In the genomic region with DNA sequence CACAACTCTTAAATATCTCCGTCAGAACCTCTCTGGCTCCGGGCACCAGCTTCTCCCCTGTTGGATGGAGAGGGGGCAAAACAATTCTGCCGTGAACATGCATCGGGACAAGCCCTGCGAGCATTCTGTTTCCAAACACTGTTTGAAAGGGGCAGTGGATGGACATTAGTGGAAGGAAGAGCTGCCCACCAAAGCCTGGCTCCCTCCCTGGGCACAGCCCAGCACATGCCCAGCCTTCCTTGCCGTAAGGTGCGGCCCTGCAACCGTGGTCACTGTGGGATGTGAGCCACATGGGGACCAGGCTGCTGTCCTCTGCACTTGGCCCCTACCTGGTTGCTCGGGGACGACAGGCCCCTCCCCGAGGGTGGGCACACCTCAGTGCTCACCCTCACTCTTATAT, we compare ENCODE assay signal across 14 cellular contexts. TPM values are rescaled to one million over a fixed set of nuclear protein-coding genes. Genes with fewer than 3 reads are reported as not detected.
A peak's percentile ranks its signal among the peaks of the same experiment; 100 is the strongest.
DNase-seq lines count a peak whose midpoint lies in the region; ATAC-seq, FAIRE-seq and TF ChIP-seq lines count a peak whose summit lies in the region.
"Had no signal": no experiment of that assay in that cellular context is flagged by ENCODE, and none has a peak within 500 bp of the region (broad histone marks: within the 10 kb centered on the region; RNA-seq: fewer than 3 reads in every experiment).

No MANE protein-coding gene starts in this region.

- TF ChIP-seq EP300 in HepG2 (IDR thresholded peaks at IDR 0.05; ENCODE audit: low read depth in 2 of 2, low read length in 2 of 2) (no peak), HepG2 (CRISPR knock-in tag; IDR thresholded peaks at IDR 0.05; ENCODE audit: borderline replicate concordance) (no peak)

- H2BK120ac ChIP-seq in mesenchymal stem cell (ENCODE audit: low read depth, low read length) = no peak overlapping the region

- no peak overlapping the region for H2BK12ac ChIP-seq in mesenchymal stem cell (ENCODE audit: low read length in 2 of 2)

- no peak for FAIRE-seq in HepG2 (lab: Jason Lieb, UNC)
- FAIRE-seq: H54 had no signal

- H3K36me3 ChIP-seq in heart left ventricle (peaks cover 0 to 99% (median 84%) of the 10 kb centered on the region in 9 donors), mesenchymal stem cell (ENCODE audit: control insufficient read depth in 1 of 2, insufficient read depth in 2 of 2, low read depth in 1 of 2, low read length in 2 of 2) (peaks cover 57 to 83% of the 10 kb centered on the region in 2 experiments), HepG2 (replicated peaks in 1 of 2; ENCODE audit: control insufficient read depth in 1 of 2, insufficient read depth in 2 of 2, low read length in 2 of 2) (peaks cover 4 to 17% of the 10 kb centered on the region in 2 experiments; a peak in 4 of 5 replicates)

- no peak overlapping the region for H3K14ac ChIP-seq in mesenchymal stem cell (ENCODE audit: low read length in 2 of 2)

- POLR2A ChIA-PET in HepG2 (lab: Yijun Ruan, JAX) = no interaction called here

- H4K20me1 ChIP-seq in HepG2 (ENCODE audit: insufficient read depth, low read length) = no peaks in the 10 kb centered on the region

- H4K8ac ChIP-seq in mesenchymal stem cell (ENCODE audit: low read length) = no peak overlapping the region

- H3K9ac ChIP-seq in mesenchymal stem cell (ENCODE audit: low read length) (no peak overlapping the region), HepG2 (ENCODE audit: insufficient read depth, low read depth, low read length) (no peak overlapping the region)
- H3K9ac ChIP-seq: BLaER1 treated with 17β-estradiol and CSF1 and Interleukin-3, amounts not matched to agents 10 nM and 100 nM; GM23248 had no signal

- H3K23ac ChIP-seq in mesenchymal stem cell (ENCODE audit: low read length in 2 of 2) = no peak overlapping the region

- ATAC-seq in heart left ventricle (no peak), sciatic nerve (no peak), HepG2 (no peak), GM18909 (IDR thresholded peaks at IDR 0.05; ENCODE audit: poor library complexity, unreplicated experiment) (no peak), GM18907 (IDR thresholded peaks at IDR 0.05; ENCODE audit: unreplicated experiment) (no peak)

- no peak overlapping the region for H2AK5ac ChIP-seq in mesenchymal stem cell (ENCODE audit: low read length, severe bottlenecking)

- no peaks in the 10 kb centered on the region for H3K79me2 ChIP-seq in HepG2 (ENCODE audit: insufficient read depth, low read length)

- H3K27ac ChIP-seq in heart left ventricle (no peak overlapping the region), mesenchymal stem cell (ENCODE audit: low read length, poor library complexity, severe bottlenecking) (no peak overlapping the region), HepG2 (ENCODE audit: extremely low read length, insufficient read depth, low read length) (no peak overlapping the region)
- H3K27ac ChIP-seq: BLaER1 treated with 17β-estradiol and CSF1 and Interleukin-3, amounts not matched to agents 10 nM and 100 nM; GM23248; HL-60 had no signal

- H3K4me1 ChIP-seq in heart left ventricle = peaks cover 0 to 2% (median 0%) of the 10 kb centered on the region in 12 donors
- H3K4me1 ChIP-seq in mesenchymal stem cell (ENCODE audit: control insufficient read depth, insufficient read depth, low read depth, low read length) = no peaks in the 10 kb centered on the region
- H3K4me1 ChIP-seq in HepG2 (ENCODE audit: insufficient read depth, low read length) = no peaks in the 10 kb centered on the region
- H3K4me1 ChIP-seq: BLaER1 treated with 17β-estradiol and CSF1 and Interleukin-3, amounts not matched to agents 10 nM and 100 nM had no signal

- H3K27me3 ChIP-seq in heart left ventricle (no peaks in the 10 kb centered on the region), mesenchymal stem cell (ENCODE audit: control insufficient read depth in 1 of 2, insufficient read depth in 1 of 2, low read length in 2 of 2) (no peaks in the 10 kb centered on the region), HepG2 (ENCODE audit: control insufficient read depth in 1 of 2, insufficient read depth in 2 of 2, low read length in 2 of 2) (no peaks in the 10 kb centered on the region)
- H3K27me3 ChIP-seq: BLaER1 treated with 17β-estradiol and CSF1 and Interleukin-3, amounts not matched to agents 10 nM and 100 nM had no signal

- H4K91ac ChIP-seq in mesenchymal stem cell (ENCODE audit: low read length) = peak overlapping the region; percentile 9

- TF ChIP-seq CTCF in heart left ventricle (IDR thresholded peaks at IDR 0.05) = no peak
- no peak for TF ChIP-seq CTCF in HepG2 (CRISPR knock-in tag; IDR thresholded peaks at IDR 0.05)

- no peak overlapping the region for H2BK15ac ChIP-seq in mesenchymal stem cell (ENCODE audit: low read depth, poor library complexity, severe bottlenecking)

- no peak overlapping the region for H3K4ac ChIP-seq in mesenchymal stem cell (ENCODE audit: low read depth in 1 of 2, low read length in 2 of 2)

- H3K9me3 ChIP-seq in heart left ventricle = no peaks in the 10 kb centered on the region
- H3K9me3 ChIP-seq in mesenchymal stem cell (ENCODE audit: control insufficient read depth, low read length) = no peaks in the 10 kb centered on the region
- H3K9me3 ChIP-seq in HepG2 (ENCODE audit: low read length) = no peaks in the 10 kb centered on the region
- H3K9me3 ChIP-seq: BLaER1 treated with 17β-estradiol and CSF1 and Interleukin-3, amounts not matched to agents 10 nM and 100 nM had no signal

- no peak for TF ChIP-seq RAD21 in HepG2 (CRISPR knock-in tag; IDR thresholded peaks at IDR 0.05)

- TF ChIP-seq POLR2A in heart left ventricle (IDR thresholded peaks at IDR 0.05) (no peak), HepG2 (IDR thresholded peaks at IDR 0.05; ENCODE audit: insufficient read depth in 1 of 2, low read depth in 2 of 2, low read length in 2 of 2) (no peak)

- CTCF ChIA-PET in HepG2 (lab: Yijun Ruan, JAX; ENCODE audit: low intra/inter-chr PET ratio, low total read pairs) = no interaction called here

- H3K18ac ChIP-seq in mesenchymal stem cell (ENCODE audit: low read depth in 1 of 2, low read length in 2 of 2) = no peak overlapping the region

- intact Hi-C loops in cardiac septum (cut with DNase I) = no loop called here
- intact Hi-C loops in heart left ventricle (cut with DNase I) = no loop called here
- intact Hi-C loops in sciatic nerve (cut with DNase I) = no loop called here
- intact Hi-C loops in HepG2 (cut with micrococcal nuclease; ENCODE audit: unreplicated experiment) = no loop called here

- peaks cover 4% of the 10 kb centered on the region for H3K79me1 ChIP-seq in mesenchymal stem cell (replicated peaks; ENCODE audit: low read length, poor library complexity, severe bottlenecking)

- H3K4me3 ChIP-seq in heart left ventricle (no peak overlapping the region), mesenchymal stem cell (ENCODE audit: insufficient read depth in 1 of 2, low read depth in 1 of 2, low read length in 2 of 2) (peak overlapping the region in 1 of 2 experiments; percentile 3), HepG2 (replicated peaks in 1 of 3; ENCODE audit: insufficient read depth in 1 of 3, low read depth in 2 of 3, low read length in 3 of 3) (no peak overlapping the region)
- H3K4me3 ChIP-seq: BLaER1 treated with 17β-estradiol and CSF1 and Interleukin-3, amounts not matched to agents 10 nM and 100 nM; GM23248 had no signal

- DNase-seq in cardiac septum (ENCODE audit: low spot score) (peak; percentile 44), heart left ventricle (no peak), mesenchymal stem cell (no peak), sciatic nerve (ENCODE audit: low spot score) (peak; percentile 43), NCI-H82 treated with DMSO at 0.1 percent for 48 hours (lab: John Stamatoyannopoulos, UW; ENCODE audit: unreplicated experiment) (no peak), HepG2 (ENCODE audit: low spot score) (no peak)
- DNase-seq: ACHN, Calu3, GM23248 had no signal

- no TSS peak for BruUV-seq in HepG2 (replicated peaks; lab: Mats Ljungman, UMichigan)

- no peak overlapping the region for H2BK5ac ChIP-seq in mesenchymal stem cell (ENCODE audit: low read depth, low read length, poor library complexity, severe bottlenecking)

- 94 to 96% (median 95%) methylated on average over 5 to 11 of the region's 11 CpGs for WGBS in heart left ventricle, 4 donors
- WGBS in mesenchymal stem cell = 98% methylated on average over 11 of the region's 11 CpGs
- 94% methylated on average over 5 of the region's 11 CpGs for WGBS in HepG2 (ENCODE audit: low lambda C conversion rate)

- H3K4me2 ChIP-seq in mesenchymal stem cell (ENCODE audit: low read length, poor library complexity, severe bottlenecking) = no peak overlapping the region
- H3K4me2 ChIP-seq in HepG2 (ENCODE audit: low read depth, low read length) = no peak overlapping the region
- H3K4me2 ChIP-seq: BLaER1 treated with 17β-estradiol and CSF1 and Interleukin-3, amounts not matched to agents 10 nM and 100 nM had no signal

- H2AFZ ChIP-seq in mesenchymal stem cell (ENCODE audit: low read depth, low read length) (no peak overlapping the region), HepG2 (ENCODE audit: low read length) (no peak overlapping the region)
- H2AFZ ChIP-seq: GM23248 had no signal

- in situ Hi-C loops in HepG2 (cut with HindIII; ENCODE audit: extremely low pct_ligation_motif_present, low pct_unique_long_range_greater_than_20kb) = no loop called here

RNA-seq across cellular contexts. Expression of gene TRAFD1, which starts 54.0 kb away (rescaled TPM):
- total RNA-seq in cardiac septum (32.3 TPM), heart left ventricle (10 to 100 TPM; 17.0 to 84.7 (median 26.4) TPM), sciatic nerve (26.5 TPM), HepG2 (2016; rRNA removed; fragmentation: Illumina TruSeq; extraction: Trizol) (20.9 and 27.8 TPM in 2 replicates)
- polyA plus RNA-seq in heart left ventricle (10 to 100 TPM in 1 of 2 donors, 1 to 10 TPM in 1; 6.7 to 22.3 TPM), HepG2 (2011; rRNA removed) (9.5 and 10.4 TPM in 2 replicates)
- polyA plus RNA-seq in mesenchymal stem cell (2013, experiment 1 of 2) = 26.0 TPM
- 24.7 TPM for polyA plus RNA-seq in mesenchymal stem cell (2013, experiment 2 of 2)
- total RNA-seq in HepG2 (2016; cell fraction: cytosol; rRNA removed; fragmentation: Illumina TruSeq; extraction: Trizol; ENCODE audit: low read depth) = 3.3 and 3.6 TPM in 2 replicates
- total RNA-seq in HepG2 (2016; cell fraction: insoluble cytoplasmic fraction; rRNA removed; fragmentation: Illumina TruSeq; extraction: Trizol) = 20.5 and 24.2 TPM in 2 replicates
- 7.6 and 9.4 TPM in 2 replicates for total RNA-seq in HepG2 (2016; cell fraction: membrane; rRNA removed; fragmentation: Illumina TruSeq; extraction: Trizol)
- 16.1 and 18.7 TPM in 2 replicates for total RNA-seq in HepG2 (2016; cell fraction: nucleus; rRNA removed; fragmentation: Illumina TruSeq; extraction: Trizol)
- 8.7 and 9.7 TPM in 2 replicates for polyA plus RNA-seq in HepG2 (2011; cell fraction: cytosol; rRNA removed)
- polyA plus RNA-seq in HepG2 (2011; cell fraction: nucleus; rRNA removed) = 9.1 and 10.4 TPM in 2 replicates
- polyA plus RNA-seq in HepG2 (2012) = 8.9 and 13.3 TPM in 2 replicates
- 1.0 and 1.5 TPM in 2 replicates for polyA plus RNA-seq in HepG2 (2016; cell fraction: cytosol; fragmentation: Illumina TruSeq; extraction: Trizol; ENCODE audit: low read depth)
- polyA plus RNA-seq in HepG2 (2016; cell fraction: insoluble cytoplasmic fraction; fragmentation: Illumina TruSeq; extraction: Trizol; ENCODE audit: low read depth) = 20.8 and 21.2 TPM in 2 replicates
- polyA plus RNA-seq in HepG2 (2016; cell fraction: membrane; fragmentation: Illumina TruSeq; extraction: Trizol; ENCODE audit: low read depth) = 3.1 TPM in 2 replicates
- 14.6 and 15.4 TPM in 2 replicates for polyA plus RNA-seq in HepG2 (2016; cell fraction: nucleus; fragmentation: Illumina TruSeq; extraction: Trizol; ENCODE audit: insufficient read depth, low read depth)
- polyA minus RNA-seq in HepG2 (2011; rRNA and poly(A)+ RNA removed; ENCODE audit: low replicate concordance) = 8.1 and 43.5 TPM in 2 replicates
- polyA minus RNA-seq in HepG2 (2011; cell fraction: cytosol; rRNA and poly(A)+ RNA removed) = 5.2 and 7.2 TPM in 2 replicates
- polyA minus RNA-seq in HepG2 (2011; cell fraction: nucleus; rRNA and poly(A)+ RNA removed) = 12.0 and 15.9 TPM in 2 replicates

Comparison
In these comparisons a context has a peak if more than half of its experiments do, and no peak if none do; other contexts are left out.
1. DNase-seq: peak in cardiac septum (single experiment) and sciatic nerve (single experiment); none in heart left ventricle (0 of 5), mesenchymal stem cell (single experiment), NCI-H82 treated with DMSO at 0.1 percent for 48 hours (single experiment) and HepG2 (single experiment).